Comparison of ENCODE assay signal across 10 cellular contexts in the genomic region with DNA sequence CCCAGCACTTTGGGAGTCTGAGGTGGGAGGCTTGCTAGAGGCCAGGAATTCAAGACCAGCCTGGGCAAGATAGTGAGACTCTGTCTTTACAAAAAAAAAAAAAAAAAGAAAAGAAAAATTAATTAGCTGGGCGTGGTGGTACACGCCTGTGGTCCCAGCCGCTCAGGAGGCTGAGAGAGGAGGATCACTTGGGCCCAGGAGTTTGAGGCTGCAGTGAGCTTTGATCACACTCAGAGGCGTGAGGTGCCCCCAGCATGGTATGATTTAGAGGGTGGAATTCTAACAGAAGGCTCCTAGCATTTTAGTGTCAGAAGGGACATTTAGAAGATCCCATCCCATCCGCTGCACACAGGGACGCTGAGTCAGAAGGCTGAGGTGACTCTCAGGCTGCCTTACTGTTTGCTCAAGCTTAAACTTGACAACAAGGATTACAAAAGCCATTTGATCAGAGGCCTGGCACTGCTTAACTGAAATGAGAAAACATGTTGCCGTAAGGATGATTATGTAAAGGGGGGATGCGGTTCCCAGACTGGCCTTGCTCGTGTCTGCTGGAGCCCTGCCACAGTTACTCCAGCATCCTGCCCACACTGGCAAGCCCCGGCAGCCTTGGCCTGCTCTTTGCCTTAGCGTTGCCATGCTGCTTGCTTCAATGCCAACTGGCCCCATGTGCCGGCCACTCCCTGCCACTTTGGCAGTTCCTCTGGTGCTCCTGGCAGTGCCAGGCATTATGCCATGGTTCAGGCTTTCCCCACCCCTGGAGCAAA.
DNase-seq lines count a peak whose midpoint lies in the region; ATAC-seq and TF ChIP-seq lines count a peak whose summit lies in the region.
"Had no signal": no experiment of that assay in that cellular context is flagged by ENCODE, and none has a peak within 500 bp of the region (broad histone marks: within the 10 kb centered on the region; RNA-seq: fewer than 3 reads in every experiment).

No MANE protein-coding gene starts in this region.

- no peaks in the 10 kb centered on the region for H3K36me3 ChIP-seq in neutrophil

- ATAC-seq in HG02571 (IDR thresholded peaks at IDR 0.05; ENCODE audit: unreplicated experiment), result no peak
- ATAC-seq in GM18519 (IDR thresholded peaks at IDR 0.05; ENCODE audit: low FRiP score, unreplicated experiment), result no peak
- ATAC-seq: activated naive CD8-positive, alpha-beta T cell treated with anti-CD3 and anti-CD28 coated beads, Interleukin-2, amount 50 U/mL, for 24 hours had no signal

- no peaks in the 10 kb centered on the region for H3K27me3 ChIP-seq in neutrophil

- H3K27ac ChIP-seq in neutrophil, result peak overlapping the region; percentile 66

- H3K4me3 ChIP-seq in AG10803 (ENCODE audit: low read length) (no peak overlapping the region), epithelial cell of esophagus (ENCODE audit: low read length) (no peak overlapping the region), neutrophil (ENCODE audit: low read depth in 1 of 2, low read length in 1 of 2) (no peak overlapping the region)

- peak; percentile 93 for DNase-seq in AG10803 (ENCODE audit: low read depth)
- peak; percentile 41 for DNase-seq in NCI-H2196 treated with DMSO at 0.1 percent for 48 hours (lab: John Stamatoyannopoulos, UW; ENCODE audit: unreplicated experiment)
- peak; percentile 95 for DNase-seq in epithelial cell of esophagus (ENCODE audit: low read depth)
- no peak for DNase-seq in GM19240 (ENCODE audit: insufficient read length, low spot score)
- no peak for DNase-seq in NCI-H2227 treated with DMSO at 0.1 percent for 48 hours (lab: John Stamatoyannopoulos, UW)
- DNase-seq: activated naive CD8-positive, alpha-beta T cell treated with anti-CD3 and anti-CD28 coated beads, Interleukin-2, amount 50 U/mL, for 24 hours; DMS79 had no signal

- H3K9me3 ChIP-seq in neutrophil, result no peaks in the 10 kb centered on the region

- TF ChIP-seq CTCF in AG10803 (conservative IDR thresholded peaks at IDR 0.05; ENCODE audit: low read length) (no peak), epithelial cell of esophagus (IDR thresholded peaks at IDR 0.05; ENCODE audit: insufficient read depth, low read depth, low read length, missing control alignments) (no peak), neutrophil (IDR thresholded peaks at IDR 0.05) (no peak)

- peaks cover 70 to 82% of the 10 kb centered on the region in 2 experiments for H3K4me1 ChIP-seq in neutrophil (ENCODE audit: control insufficient read depth in 1 of 2, insufficient read depth in 1 of 2, low read depth in 1 of 2, low read length in 1 of 2)

Comparison
In these comparisons a context has a peak if more than half of its experiments do, and no peak if none do; other contexts are left out.
1. DNase-seq: peak in AG10803 (single experiment), NCI-H2196 treated with DMSO at 0.1 percent for 48 hours (single experiment) and epithelial cell of esophagus (single experiment); none in GM19240 (single experiment) and NCI-H2227 treated with DMSO at 0.1 percent for 48 hours (single experiment).